In genomic region chr14:104865631-104866441, GRCh38 we compare ENCODE assay signal across 8 cellular contexts. TPM values are rescaled to one million over a fixed set of nuclear protein-coding genes. Genes with fewer than 3 reads are reported as not detected.
DNase-seq lines count a peak whose midpoint lies in the region; FAIRE-seq and TF ChIP-seq lines count a peak whose summit lies in the region.

No MANE protein-coding gene starts in this region.

- H4K20me1 ChIP-seq in H9 (ENCODE audit: control insufficient read depth, insufficient read depth, insufficient read length) (no peaks in the 10 kb centered on the region), SK-N-SH (ENCODE audit: insufficient read depth) (peaks cover 47% of the 10 kb centered on the region), mammary epithelial cell (ENCODE audit: insufficient read depth, low read length) (peaks cover 4% of the 10 kb centered on the region), keratinocyte (ENCODE audit: control insufficient read depth, extremely low read depth, insufficient read depth, low read length) (peaks cover 25% of the 10 kb centered on the region), smooth muscle cell (ENCODE audit: low read depth) (peaks cover 60% of the 10 kb centered on the region)

- H3K27me3 ChIP-seq in ACC112 (ENCODE audit: insufficient read depth, low read length), result peaks cover 27% of the 10 kb centered on the region; the same call in 1 of the 2 replicates
- no peaks in the 10 kb centered on the region for H3K27me3 ChIP-seq in H9 (ENCODE audit: insufficient read depth, low read length)
- H3K27me3 ChIP-seq in SK-N-SH (ENCODE audit: insufficient read depth), result no peaks in the 10 kb centered on the region
- no peaks in the 10 kb centered on the region for H3K27me3 ChIP-seq in mammary epithelial cell (ENCODE audit: insufficient read depth, low read length)
- H3K27me3 ChIP-seq in keratinocyte (ENCODE audit: control insufficient read depth, extremely low read depth, insufficient read depth, low read length), result no peaks in the 10 kb centered on the region
- peaks cover 7% of the 10 kb centered on the region for H3K27me3 ChIP-seq in smooth muscle cell (ENCODE audit: low read depth)

- no peak overlapping the region for H2BK20ac ChIP-seq in H9 (ENCODE audit: low read depth, low read length, poor library complexity, severe bottlenecking)

- no peak overlapping the region for H3K56ac ChIP-seq in H9 (ENCODE audit: insufficient read length, low read depth, low read length)

- no peak overlapping the region for H4K8ac ChIP-seq in H9 (replicated peaks; ENCODE audit: insufficient read length, low read depth, low read length)

- POLR2A ChIA-PET in SK-N-SH (lab: Yijun Ruan, JAX), result interaction anchor here (0.6 kb wide), 1 partner anchor 31 kb away, joined by 3 read pairs; no protein-coding TSS in a partner anchor

- no peak overlapping the region for H4K5ac ChIP-seq in H9 (ENCODE audit: insufficient read length, low read depth, low read length)

- H3K9me3 ChIP-seq in H9 (ENCODE audit: control insufficient read depth, low read depth, low read length), result no peaks in the 10 kb centered on the region
- no peaks in the 10 kb centered on the region for H3K9me3 ChIP-seq in SK-N-SH
- H3K9me3 ChIP-seq in mammary epithelial cell (replicated peaks; ENCODE audit: insufficient read depth, low read length), result no peaks in the 10 kb centered on the region
- no peaks in the 10 kb centered on the region for H3K9me3 ChIP-seq in keratinocyte (ENCODE audit: control insufficient read depth, low read depth, low read length)
- no peaks in the 10 kb centered on the region for H3K9me3 ChIP-seq in smooth muscle cell (replicated peaks; ENCODE audit: low read depth)

- peak overlapping the region; percentile 93 for H2AFZ ChIP-seq in ACC112 (ENCODE audit: low read length, unreplicated experiment)
- H2AFZ ChIP-seq in H9 (ENCODE audit: low read length), result no peak overlapping the region
- H2AFZ ChIP-seq in SK-N-SH (ENCODE audit: low read depth), result 0 out of 2 replicates have a peak overlapping the region, but pooled peaks have one; percentile 51
- H2AFZ ChIP-seq in mammary epithelial cell (ENCODE audit: low read depth, low read length), result peak overlapping the region; percentile 43
- H2AFZ ChIP-seq in keratinocyte (ENCODE audit: control insufficient read depth, low read length), result no peak overlapping the region
- peak overlapping the region; percentile 77 for H2AFZ ChIP-seq in smooth muscle cell (ENCODE audit: low read depth)

- FAIRE-seq in keratinocyte (lab: Jason Lieb, UNC), result no peak

- H3K4me1 ChIP-seq in ACC112 (ENCODE audit: control insufficient read depth, insufficient read depth, low read length, unreplicated experiment) (peaks cover 22% of the 10 kb centered on the region), H9 (ENCODE audit: insufficient read depth, low read length) (peaks cover 4% of the 10 kb centered on the region; the same call in 1 of the 2 replicates), SK-N-SH (ENCODE audit: control insufficient read depth in 1 of 2, insufficient read depth in 2 of 2, low read depth in 1 of 2, low read length in 1 of 2) (peaks cover 7 to 12% of the 10 kb centered on the region in 2 experiments; a peak in 2 of 4 replicates), mammary epithelial cell (ENCODE audit: insufficient read depth, low read length) (peaks cover 29% of the 10 kb centered on the region), keratinocyte (ENCODE audit: control insufficient read depth, extremely low read depth, insufficient read depth, low read length) (peaks cover 14% of the 10 kb centered on the region), smooth muscle cell (ENCODE audit: low read depth) (peaks cover 18% of the 10 kb centered on the region)

- H3K36me3 ChIP-seq in ACC112 (ENCODE audit: insufficient read depth, low read length) (no peaks in the 10 kb centered on the region; the same call in 1 of the 2 replicates), SK-N-SH (replicated peaks in 1 of 2; ENCODE audit: control insufficient read depth in 1 of 2, insufficient read depth in 2 of 2, low read length in 1 of 2) (peaks cover 0 to 3% of the 10 kb centered on the region in 2 experiments), mammary epithelial cell (ENCODE audit: insufficient read depth, low read length) (peaks cover 6% of the 10 kb centered on the region), keratinocyte (ENCODE audit: control insufficient read depth in 2 of 2, extremely low read depth in 1 of 2, insufficient read depth in 2 of 2, low read length in 2 of 2) (peaks cover 13 to 16% of the 10 kb centered on the region in 2 experiments), smooth muscle cell (ENCODE audit: low read depth) (no peaks in the 10 kb centered on the region)

- no peaks in the 10 kb centered on the region; the same call in none of the 2 replicates for H3K27me3 Mint-ChIP-seq in H9 (ENCODE audit: low read depth)

- CTCF ChIA-PET in SK-N-SH (lab: Yijun Ruan, JAX) (interaction anchor here (0.7 to 4.5 kb wide), 7 partner anchors 13 to 180 kb away, joined by 3 to 21 read pairs (median 6); no protein-coding TSS in a partner anchor), mammary epithelial cell (lab: Charles Lee; ENCODE audit: low non-redundant PET) (no interaction called here)

- H3K79me2 ChIP-seq in ACC112 (ENCODE audit: control insufficient read depth, insufficient read depth, low read length, unreplicated experiment) (peaks cover 41% of the 10 kb centered on the region), H9 (ENCODE audit: insufficient read depth, low read length) (peaks cover 12% of the 10 kb centered on the region; the same call in 1 of the 2 replicates), SK-N-SH (ENCODE audit: insufficient read depth) (peaks cover 50% of the 10 kb centered on the region), mammary epithelial cell (ENCODE audit: insufficient read depth, low read length) (peaks cover 93% of the 10 kb centered on the region), keratinocyte (ENCODE audit: control insufficient read depth, insufficient read depth, low read length) (peaks cover 77% of the 10 kb centered on the region), smooth muscle cell (ENCODE audit: low read depth) (peaks cover 28% of the 10 kb centered on the region)

- TF ChIP-seq CTCF in H9 (conservative IDR thresholded peaks at IDR 0.05), result no peak
- TF ChIP-seq CTCF in SK-N-SH (IDR thresholded peaks at IDR 0.05), result no peak
- no peak for TF ChIP-seq CTCF in mammary epithelial cell (conservative IDR thresholded peaks at IDR 0.05 in 1 of 2, IDR thresholded peaks at IDR 0.05 in 1 of 2; ENCODE audit: extremely low read depth in 1 of 2, insufficient read depth in 1 of 2, low read depth in 1 of 2, low read length in 2 of 2)
- TF ChIP-seq CTCF in keratinocyte (optimal IDR thresholded peaks at IDR 0.05 in 1 of 3, IDR thresholded peaks at IDR 0.05 in 1 of 3, conservative IDR thresholded peaks at IDR 0.05 in 1 of 3; ENCODE audit: extremely low read depth in 1 of 3, insufficient read depth in 2 of 3, low read length in 3 of 3), result no peak
- no peak for TF ChIP-seq CTCF in smooth muscle cell (IDR thresholded peaks at IDR 0.05; ENCODE audit: borderline replicate concordance, insufficient read depth, poor library complexity, severe bottlenecking)

- TF ChIP-seq RAD21 in SK-N-SH (IDR thresholded peaks at IDR 0.05; ENCODE audit: low read length), result no peak

- BruUV-seq in mammary epithelial cell (replicated peaks; lab: Mats Ljungman, UMichigan), result TSS peak; percentile 5

- H3K4me3 ChIP-seq in ACC112 (ENCODE audit: low read depth, low read length) (peak overlapping the region; percentile 93), SK-N-SH (ENCODE audit: low read depth in 2 of 2, low read length in 1 of 2) (peak overlapping the region; percentile 63 to 82), mammary epithelial cell (replicated peaks in 1 of 3; ENCODE audit: insufficient read depth in 1 of 3, low read depth in 2 of 3, low read length in 3 of 3) (peak overlapping the region; percentile 85 to 86 (median 85)), keratinocyte (ENCODE audit: control insufficient read depth in 2 of 3, extremely low read depth in 1 of 3, insufficient read depth in 2 of 3, low read depth in 1 of 3, low read length in 3 of 3) (peak overlapping the region; percentile 76 to 95 (median 82)), smooth muscle cell (peak overlapping the region; percentile 85)

- peak overlapping the region in 1 of 3 experiments; percentile 39; a peak in 1 of 7 replicates for H3K27ac Mint-ChIP-seq in H9

- H2BK120ac ChIP-seq in H9 (ENCODE audit: low read depth, low read length, poor library complexity, severe bottlenecking), result no peak overlapping the region

- no peak overlapping the region for H3K23ac ChIP-seq in H9 (ENCODE audit: insufficient read length, low read depth, low read length)

- in situ Hi-C loops in mammary epithelial cell (cut with MboI; ENCODE audit: low sequenced_read_pairs in 2 of 2), result no loop called here

- H3K36me3 Mint-ChIP-seq in H9 (ENCODE audit: insufficient read depth in 1 of 3, low read depth in 3 of 3), result peaks cover 0 to 4% (median 2%) of the 10 kb centered on the region in 3 experiments; a peak in 3 of 7 replicates

- no peak overlapping the region for H2BK12ac ChIP-seq in H9 (ENCODE audit: insufficient read length, low read depth, low read length)

- peaks cover 7% of the 10 kb centered on the region for H3K9me1 ChIP-seq in keratinocyte (ENCODE audit: control insufficient read depth, extremely low read depth, insufficient read depth, low read length)

- H3K9me3 Mint-ChIP-seq in H9, result no peaks in the 10 kb centered on the region

- H3K4me2 ChIP-seq in H9 (ENCODE audit: insufficient read depth, insufficient read length, low read length) (peak overlapping the region; percentile 48), SK-N-SH (peak overlapping the region; percentile 98), mammary epithelial cell (ENCODE audit: insufficient read depth, low read depth, low read length) (peak overlapping the region; percentile 98), keratinocyte (ENCODE audit: control insufficient read depth, extremely low read depth, insufficient read depth, low read depth, low read length) (peak overlapping the region; percentile 97), smooth muscle cell (peak overlapping the region; percentile 100)

- H3K79me1 ChIP-seq in H9 (ENCODE audit: insufficient read depth, low read depth, low read length, poor library complexity, severe bottlenecking), result no peaks in the 10 kb centered on the region

- H3K9ac ChIP-seq in H9 (ENCODE audit: extremely low read depth, insufficient read length, low read length) (peak overlapping the region; percentile 8), SK-N-SH (peak overlapping the region; percentile 91), mammary epithelial cell (ENCODE audit: insufficient read depth, low read length) (peak overlapping the region; percentile 60), keratinocyte (ENCODE audit: control insufficient read depth, extremely low read depth, insufficient read depth, low read length) (peak overlapping the region; percentile 80), smooth muscle cell (ENCODE audit: low read depth) (peak overlapping the region; percentile 89)

- dilution Hi-C loops in mammary epithelial cell (cut with HindIII; ENCODE audit: low sequenced_read_pairs) (loop anchor here (5.0 kb wide), 1 partner anchor 39 kb away; no protein-coding TSS in a partner anchor), keratinocyte (cut with MboI; ENCODE audit: extremely low pct_ligation_motif_present, low sequenced_read_pairs) (no loop called here)

- H3K23me2 ChIP-seq in H9 (ENCODE audit: insufficient read length, low read depth, low read length, poor library complexity, severe bottlenecking), result peaks cover 12% of the 10 kb centered on the region

- DNase-seq in H9 (peak; percentile 64), SK-N-SH (peak; percentile 80), mammary epithelial cell (peak; percentile 81), keratinocyte (ENCODE audit: low read depth, low spot score) (no peak), smooth muscle cell (lab: John Stamatoyannopoulos, UW; ENCODE audit: unreplicated experiment) (peak; percentile 41), NCI-H1436 treated with DMSO at 0.1 percent for 48 hours (lab: John Stamatoyannopoulos, UW) (no peak), KG1 (lab: John Stamatoyannopoulos, UW) (no peak)

- no peak overlapping the region for H2BK5ac ChIP-seq in H9 (ENCODE audit: insufficient read length, low read length)

- H3K18ac ChIP-seq in H9 (ENCODE audit: insufficient read length, low read depth, low read length), result no peak overlapping the region

- whole genome bisulfite sequencing in H9 (ENCODE audit: extremely low coverage, insufficient read length, low lambda C conversion rate), result no CpG with 5 or more reads among the region's 68 CpGs
- WGBS in SK-N-SH (ENCODE audit: low lambda C conversion rate), result 7% methylated on average over 51 of the region's 68 CpGs
- 0% methylated on average over 25 of the region's 68 CpGs for WGBS in mammary epithelial cell (ENCODE audit: low coverage, missing lambda C conversion rate)
- 3% methylated on average over 42 of the region's 68 CpGs for WGBS in smooth muscle cell (ENCODE audit: low lambda C conversion rate)

- intact Hi-C loops in mammary epithelial cell (cut with micrococcal nuclease), result loop anchor here (2.0 kb wide), 1 partner anchor 39 kb away; no protein-coding TSS in a partner anchor

- no peak overlapping the region for H3K4ac ChIP-seq in H9 (ENCODE audit: low read depth, low read length)

- H3K4me1 Mint-ChIP-seq in H9, result peaks cover 6 to 17% of the 10 kb centered on the region in 2 experiments

- no peak overlapping the region for H2BK15ac ChIP-seq in H9 (ENCODE audit: low read depth, low read length)

- no peaks in the 10 kb centered on the region for H3K9me2 ChIP-seq in SK-N-SH

- H3T11ph ChIP-seq in H9 (ENCODE audit: low read length), result no peak overlapping the region

- H3K27ac ChIP-seq in ACC112 (ENCODE audit: low read depth, low read length) (peak overlapping the region; percentile 31; the same call in 1 of the 2 replicates), H9 (ENCODE audit: insufficient read length, low read depth, low read length) (no peak overlapping the region), SK-N-SH (ENCODE audit: low read depth in 2 of 2, low read length in 1 of 2) (peak overlapping the region in 1 of 2 experiments; percentile 35; a peak in 1 of 4 replicates), mammary epithelial cell (ENCODE audit: insufficient read depth, low read depth, low read length) (peak overlapping the region; percentile 69), keratinocyte (ENCODE audit: control insufficient read depth, insufficient read depth, low read length) (peak overlapping the region; percentile 64), smooth muscle cell (ENCODE audit: low read depth) (peak overlapping the region; percentile 77)

- H2AK5ac ChIP-seq in H9 (ENCODE audit: insufficient read length, low read length), result no peak overlapping the region

- H3K4me3 Mint-ChIP-seq in H9, result peak overlapping the region; percentile 75 to 84

- TF ChIP-seq EP300 in SK-N-SH (IDR thresholded peaks at IDR 0.05; ENCODE audit: borderline replicate concordance in 1 of 2, low read depth in 1 of 2, low read length in 1 of 2), result no peak

- no peaks in the 10 kb centered on the region for H3F3A ChIP-seq in SK-N-SH (replicated peaks; ENCODE audit: insufficient read depth)
- no peaks in the 10 kb centered on the region for H3F3A ChIP-seq in smooth muscle cell (ENCODE audit: low read depth)

- no peak overlapping the region for H4K91ac ChIP-seq in H9 (ENCODE audit: insufficient read length, low read depth, low read length)

- H3K14ac ChIP-seq in H9 (ENCODE audit: insufficient read depth, low read length), result peak overlapping the region; percentile 37; the same call in 1 of the 2 replicates

RNA-seq across cellular contexts. Expression of gene CEP170B, which starts 0.8 kb away (rescaled TPM):
- total RNA-seq in H9 (2021) (28.5 and 28.8 TPM in 2 replicates), mammary epithelial cell (10 to 100 TPM; 61.3 to 91.4 TPM), smooth muscle cell (9.8 and 13.7 TPM in 2 replicates)
- polyA plus RNA-seq in SK-N-SH (2012; rRNA removed) (7.7 and 11.0 TPM in 2 replicates), mammary epithelial cell (23.1 TPM), keratinocyte (8.7 to 15.6 TPM (median 14.9 TPM) in 3 replicates), smooth muscle cell (5.9 and 7.9 TPM in 2 replicates)
- polyA plus RNA-seq in SK-N-SH (2012; cell fraction: cytosol; rRNA removed), result 3.9 and 5.9 TPM in 2 replicates
- 52.8 and 69.2 TPM in 2 replicates for polyA plus RNA-seq in SK-N-SH (2012; cell fraction: nucleus; rRNA removed)
- polyA minus RNA-seq in mammary epithelial cell (12.0 TPM), keratinocyte (13.7 to 25.4 TPM (median 16.7 TPM) in 3 replicates)
- polyA plus RNA-seq in keratinocyte (2011; ENCODE audit: low read depth), result 10.9 TPM
- 7.2 and 19.4 TPM in 2 replicates for polyA plus RNA-seq in keratinocyte (2011; cell fraction: cytosol; rRNA removed)
- polyA plus RNA-seq in keratinocyte (2011; cell fraction: nucleus; rRNA removed), result 46.1 and 66.7 TPM in 2 replicates
- 23.0 and 30.9 TPM in 2 replicates for polyA plus RNA-seq in keratinocyte (2012; ENCODE audit: low replicate concordance)
- polyA minus RNA-seq in keratinocyte (2011; cell fraction: cytosol; rRNA and poly(A)+ RNA removed), result 53.3 TPM
- 38.9 TPM in 2 replicates for polyA minus RNA-seq in keratinocyte (2011; cell fraction: nucleus; rRNA and poly(A)+ RNA removed)

RNA-seq across cellular contexts. Expression of gene PLD4, which starts 58.8 kb away (rescaled TPM):
- not detected in 2 replicates for total RNA-seq in H9 (2021)
- polyA plus RNA-seq in SK-N-SH (2012; rRNA removed), result 0.02 TPM in 2 replicates
- polyA plus RNA-seq in SK-N-SH (2012; cell fraction: cytosol; rRNA removed), result not detected in 2 replicates
- 0.14 and 0.19 TPM in 2 replicates for polyA plus RNA-seq in SK-N-SH (2012; cell fraction: nucleus; rRNA removed)
- total RNA-seq in mammary epithelial cell, result under 1 TPM in 1 of 2 donors, not detected in 1; 0.09 TPM
- polyA plus RNA-seq in mammary epithelial cell, result 0.01 TPM
- polyA minus RNA-seq in mammary epithelial cell, result not detected
- polyA plus RNA-seq in keratinocyte, result 0.01 TPM in 1 of 3 replicates, not detected in the others
- not detected for polyA plus RNA-seq in keratinocyte (2011; ENCODE audit: low read depth)
- polyA plus RNA-seq in keratinocyte (2011; cell fraction: cytosol; rRNA removed), result not detected in 2 replicates
- polyA plus RNA-seq in keratinocyte (2011; cell fraction: nucleus; rRNA removed), result not detected in 2 replicates
- polyA plus RNA-seq in keratinocyte (2012; ENCODE audit: low replicate concordance), result 0.87 TPM in 1 of 2 replicates, not detected in the other
- polyA minus RNA-seq in keratinocyte, result 0.07 TPM in 1 of 3 replicates, not detected in the others
- not detected for polyA minus RNA-seq in keratinocyte (2011; cell fraction: cytosol; rRNA and poly(A)+ RNA removed)
- polyA minus RNA-seq in keratinocyte (2011; cell fraction: nucleus; rRNA and poly(A)+ RNA removed), result not detected in 2 replicates
- total RNA-seq in smooth muscle cell, result 0.09 TPM in 1 of 2 replicates, not detected in the other
- polyA plus RNA-seq in smooth muscle cell, result 0.06 and 2.5 TPM in 2 replicates

Comparison
In these comparisons a context has a peak if more than half of its experiments do, and no peak if none do; other contexts are left out.
1. H2AFZ ChIP-seq: peak in ACC112 (single experiment), SK-N-SH (single experiment), mammary epithelial cell (single experiment) and smooth muscle cell (single experiment); none in H9 (single experiment) and keratinocyte (single experiment).
2. DNase-seq: peak in H9 (single experiment), SK-N-SH (single experiment), mammary epithelial cell (single experiment) and smooth muscle cell (single experiment); none in keratinocyte (single experiment), NCI-H1436 treated with DMSO at 0.1 percent for 48 hours (single experiment) and KG1 (single experiment).
3. H3K4me2 ChIP-seq: peak in every context shown above with its lines; median percentile 100 in smooth muscle cell; 98 in SK-N-SH; 98 in mammary epithelial cell; 97 in keratinocyte; 48 in H9.
4. H3K9ac ChIP-seq: peak in every context shown above with its lines; median percentile 91 in SK-N-SH; 89 in smooth muscle cell; 80 in keratinocyte; 60 in mammary epithelial cell; 8 in H9.
5. Peak in every context shown above with its lines, with median percentiles within 50 percentile points of each other: H3K4me3 ChIP-seq.